Comparison of ENCODE assay signal across 12 cellular contexts in the genomic region with DNA sequence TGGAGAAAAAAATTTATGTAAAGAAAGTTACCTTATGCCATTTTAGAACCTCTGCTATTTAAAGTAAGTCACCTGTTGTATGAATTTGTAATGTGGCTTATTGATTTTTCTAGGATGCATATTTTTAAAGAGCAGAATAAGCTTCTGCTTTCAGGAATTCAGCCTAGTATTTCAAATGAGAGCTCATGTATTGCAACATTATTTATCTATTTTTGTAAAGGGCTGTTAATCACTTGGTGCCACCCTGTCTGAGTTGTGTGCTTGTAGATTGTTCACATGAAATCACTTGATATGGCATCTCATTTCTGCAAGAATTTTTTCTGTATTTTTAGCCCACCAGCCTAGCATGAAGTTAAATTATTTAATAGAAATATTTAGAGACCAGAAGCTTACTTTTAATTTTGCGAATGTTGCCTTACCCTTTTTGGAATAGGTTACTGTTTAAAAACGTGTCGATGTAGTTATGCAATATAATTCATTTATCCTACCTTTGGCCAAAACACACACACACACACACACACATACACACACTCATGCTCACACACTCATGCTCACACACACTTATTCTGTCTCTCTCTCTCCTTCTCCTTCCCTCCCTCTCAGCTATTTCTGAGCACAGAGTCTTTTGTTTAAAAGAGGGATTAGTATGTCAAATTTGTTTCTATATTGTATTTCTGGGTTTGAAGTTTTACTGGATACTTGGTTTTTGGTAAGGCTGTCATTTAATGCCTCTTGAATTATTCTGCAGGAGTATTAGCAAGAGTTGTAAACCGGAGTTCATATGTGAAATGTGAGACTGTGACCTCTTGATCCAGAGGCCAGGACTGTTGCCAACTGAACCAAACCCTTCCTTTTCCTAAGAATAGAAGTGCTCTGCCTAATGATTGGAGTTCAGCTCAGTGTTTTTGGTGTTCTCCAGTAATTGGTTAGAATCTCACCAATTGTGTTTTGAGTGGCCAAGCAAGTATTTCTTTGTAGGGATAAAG. TPM values are rescaled to one million over a fixed set of nuclear protein-coding genes. Genes with fewer than 3 reads are reported as not detected.
A peak's percentile ranks its signal among the peaks of the same experiment; 100 is the strongest.
DNase-seq lines count a peak whose midpoint lies in the region; ATAC-seq and TF ChIP-seq lines count a peak whose summit lies in the region.
"Had no signal": no experiment of that assay in that cellular context is flagged by ENCODE, and none has a peak within 500 bp of the region (broad histone marks: within the 10 kb centered on the region; RNA-seq: fewer than 3 reads in every experiment).

No MANE protein-coding gene starts in this region.

- TF ChIP-seq EP300 in Ishikawa (IDR thresholded peaks at IDR 0.05; ENCODE audit: borderline replicate concordance) = no peak

- H3K4me1 Mint-ChIP-seq in chondrocyte (ENCODE audit: low read depth) = peaks cover 80% of the 10 kb centered on the region
- H3K4me1 Mint-ChIP-seq in activated T-helper 2 cell treated with anti-CD3 and anti-CD28 coated beads, Interferon-gamma antibody, Interleukin-2, Interleukin-4, amounts not matched to agents 10 μg/mL and 5 μg/mL and 100 μg/mL, durations not matched to agents 14 hours and 24 hours and 36 hours (ENCODE audit: low read depth) = no peaks in the 10 kb centered on the region
- H3K4me1 Mint-ChIP-seq: T-cell had no signal

- TF ChIP-seq CTCF in chondrocyte (IDR thresholded peaks at IDR 0.05) = no peak
- TF ChIP-seq CTCF in testis (IDR thresholded peaks at IDR 0.05) = no peak

- no peaks in the 10 kb centered on the region for H3K36me3 Mint-ChIP-seq in chondrocyte (ENCODE audit: low read depth)
- H3K36me3 Mint-ChIP-seq in activated T-helper 2 cell treated with anti-CD3 and anti-CD28 coated beads, Interferon-gamma antibody, Interleukin-2, Interleukin-4, amounts not matched to agents 10 μg/mL and 5 μg/mL and 100 μg/mL, durations not matched to agents 14 hours and 24 hours and 36 hours (ENCODE audit: low read depth) = no peaks in the 10 kb centered on the region
- H3K36me3 Mint-ChIP-seq: T-cell had no signal

- no peaks in the 10 kb centered on the region for H3K36me3 ChIP-seq in testis (ENCODE audit: low read depth, missing control alignments)

- ATAC-seq in left lobe of liver = peak; percentile 88
- no peak for ATAC-seq in GM18867 (IDR thresholded peaks at IDR 0.05; ENCODE audit: unreplicated experiment)
- ATAC-seq in activated CD4-positive, CD25-positive, alpha-beta regulatory T cell treated with anti-CD3 and anti-CD28 coated beads, Interleukin-2, amount 50 U/mL, for 24 hours = no peak
- ATAC-seq: effector memory CD8-positive, alpha-beta T cell; T-cell had no signal

- H3K27ac Mint-ChIP-seq in chondrocyte (ENCODE audit: unreplicated experiment) = peak overlapping the region; percentile 86
- H3K27ac Mint-ChIP-seq in activated T-helper 2 cell treated with anti-CD3 and anti-CD28 coated beads, Interferon-gamma antibody, Interleukin-2, Interleukin-4, amounts not matched to agents 10 μg/mL and 5 μg/mL and 100 μg/mL, durations not matched to agents 14 hours and 24 hours and 36 hours = no peak overlapping the region
- H3K27ac Mint-ChIP-seq: effector memory CD8-positive, alpha-beta T cell; T-cell had no signal

- no peak overlapping the region for H3K4me3 ChIP-seq in testis

- intact Hi-C loops in testis (cut with DNase I; ENCODE audit: low total_unique reads) = no loop called here
- intact Hi-C loops in activated T-helper 2 cell treated with anti-CD3 and anti-CD28 coated beads, Interferon-gamma antibody, Interleukin-2, Interleukin-4, amounts not matched to agents 10 μg/mL and 5 μg/mL and 100 μg/mL, durations not matched to agents 14 hours and 24 hours and 36 hours (cut with micrococcal nuclease) = no loop called here

- H3K4me1 ChIP-seq in testis = peaks cover 9% of the 10 kb centered on the region

- DNase-seq in chondrocyte (ENCODE audit: low spot score) (no peak), left lobe of liver (ENCODE audit: low spot score) (peak; percentile 67), testis (peak; percentile 43), hepatic stellate cell (ENCODE audit: low spot score) (no peak)
- no peak for DNase-seq in activated T-helper 2 cell treated with anti-CD3 and anti-CD28 coated beads, Interferon-gamma antibody, Interleukin-2, Interleukin-4, amounts not matched to agents 10 μg/mL and 5 μg/mL and 100 μg/mL, durations not matched to agents 14 hours and 24 hours and 36 hours (ENCODE audit: low spot score)
- DNase-seq: activated T-cell treated with anti-CD3 and anti-CD28 coated beads for 4 hours; effector memory CD8-positive, alpha-beta T cell; NCI-H2081; T-cell had no signal

- H3K27ac ChIP-seq in testis = no peak overlapping the region

- 45% methylated on average over 4 of the region's 4 CpGs for WGBS in testis, 2 donors

- no peak overlapping the region for H3K4me3 Mint-ChIP-seq in chondrocyte (ENCODE audit: unreplicated experiment)
- no peak overlapping the region for H3K4me3 Mint-ChIP-seq in activated T-helper 2 cell treated with anti-CD3 and anti-CD28 coated beads, Interferon-gamma antibody, Interleukin-2, Interleukin-4, amounts not matched to agents 10 μg/mL and 5 μg/mL and 100 μg/mL, durations not matched to agents 14 hours and 24 hours and 36 hours (ENCODE audit: low read depth)
- H3K4me3 Mint-ChIP-seq: effector memory CD8-positive, alpha-beta T cell; T-cell had no signal

- TF ChIP-seq RAD21 in Ishikawa (IDR thresholded peaks at IDR 0.05; ENCODE audit: low read depth) = no peak

- H3K9me3 Mint-ChIP-seq in chondrocyte (ENCODE audit: low read depth) = no peaks in the 10 kb centered on the region
- H3K9me3 Mint-ChIP-seq in activated T-helper 2 cell treated with anti-CD3 and anti-CD28 coated beads, Interferon-gamma antibody, Interleukin-2, Interleukin-4, amounts not matched to agents 10 μg/mL and 5 μg/mL and 100 μg/mL, durations not matched to agents 14 hours and 24 hours and 36 hours = no peaks in the 10 kb centered on the region
- H3K9me3 Mint-ChIP-seq: T-cell had no signal

- no peaks in the 10 kb centered on the region for H3K9me3 ChIP-seq in testis

- no peaks in the 10 kb centered on the region for H3K27me3 ChIP-seq in testis

- no peaks in the 10 kb centered on the region for H3K27me3 Mint-ChIP-seq in chondrocyte (ENCODE audit: low read depth)
- peaks cover 6% of the 10 kb centered on the region for H3K27me3 Mint-ChIP-seq in activated T-helper 2 cell treated with anti-CD3 and anti-CD28 coated beads, Interferon-gamma antibody, Interleukin-2, Interleukin-4, amounts not matched to agents 10 μg/mL and 5 μg/mL and 100 μg/mL, durations not matched to agents 14 hours and 24 hours and 36 hours (ENCODE audit: low read depth)

- TF ChIP-seq POLR2A in testis (IDR thresholded peaks at IDR 0.05) = no peak

TF ChIP-seq in Ishikawa, 13 proteins besides CTCF, POLR2A, EP300 and RAD21:
- TF ChIP-seq CEBPB (IDR thresholded peaks at IDR 0.05) (no peak), NFIC (IDR thresholded peaks at IDR 0.05) (peak; percentile 43; the same call in 1 of the 2 replicates)
TF ChIP-seq in Ishikawa: peak in this region for 1.

RNA-seq across cellular contexts. Expression of gene YAP1, which starts 34.4 kb away (rescaled TPM):
- 114 to 132 TPM (median 116 TPM) in 3 replicates for total RNA-seq in chondrocyte
- 18.2 TPM for total RNA-seq in left lobe of liver
- 100 to 1,000 TPM; 110 to 144 TPM for total RNA-seq in testis
- polyA plus RNA-seq in testis (ENCODE audit: insufficient read depth, low read depth, low replicate concordance) = 44.2 TPM
- total RNA-seq in activated T-helper 2 cell treated with anti-CD3 and anti-CD28 coated beads, Interferon-gamma antibody, Interleukin-2, Interleukin-4, amounts not matched to agents 10 μg/mL and 5 μg/mL and 100 μg/mL, durations not matched to agents 14 hours and 24 hours and 36 hours = not detected in 2 replicates

Comparison
In these comparisons a context has a peak if more than half of its experiments do, and no peak if none do; other contexts are left out.
1. DNase-seq: peak in left lobe of liver (single experiment) and testis (single experiment); none in chondrocyte (single experiment), hepatic stellate cell (single experiment) and activated T-helper 2 cell treated with anti-CD3 and anti-CD28 coated beads, Interferon-gamma antibody, Interleukin-2, Interleukin-4, amounts not matched to agents 10 μg/mL and 5 μg/mL and 100 μg/mL, durations not matched to agents 14 hours and 24 hours and 36 hours (single experiment).
2. RNA of gene YAP1, which starts 34.4 kb away (total RNA-seq): 110 to 144 TPM in testis, 114 to 132 TPM in chondrocyte and 18.2 TPM in left lobe of liver (single experiment); not detected in activated T-helper 2 cell treated with anti-CD3 and anti-CD28 coated beads, Interferon-gamma antibody, Interleukin-2, Interleukin-4, amounts not matched to agents 10 μg/mL and 5 μg/mL and 100 μg/mL, durations not matched to agents 14 hours and 24 hours and 36 hours; every median in the first group is over 10 times any median in the second.